Comparison of ENCODE assay signal across 10 cellular contexts in the genomic region with DNA sequence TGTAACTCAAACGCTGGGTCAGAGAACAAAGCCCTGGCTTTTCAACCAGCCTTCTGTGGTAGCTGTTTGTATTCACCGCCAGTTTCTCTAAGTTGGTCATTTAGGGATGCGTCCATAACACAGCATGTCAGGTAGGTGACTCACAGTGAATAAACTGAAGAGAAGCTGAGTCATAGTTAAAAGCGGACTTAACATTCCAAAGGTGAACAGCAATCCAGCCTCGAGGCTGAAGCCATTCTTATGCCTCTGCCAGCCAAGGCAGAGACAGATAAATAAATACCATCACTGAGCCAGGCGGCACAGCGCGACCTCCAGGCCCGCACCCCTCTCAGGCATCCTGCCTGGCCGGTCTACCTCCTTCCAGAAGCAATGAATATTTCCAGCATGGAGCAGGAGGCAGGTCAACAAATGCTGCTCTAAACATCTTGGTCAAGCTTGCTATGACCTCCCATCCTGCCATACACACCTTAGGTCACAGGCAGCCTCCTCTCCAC. TPM values are rescaled to one million over a fixed set of nuclear protein-coding genes. Genes with fewer than 3 reads are reported as not detected.
A peak's percentile ranks its signal among the peaks of the same experiment; 100 is the strongest.
DNase-seq lines count a peak whose midpoint lies in the region; ATAC-seq lines count a peak whose summit lies in the region.
"Had no signal": no experiment of that assay in that cellular context is flagged by ENCODE, and none has a peak within 500 bp of the region (broad histone marks: within the 10 kb centered on the region; RNA-seq: fewer than 3 reads in every experiment).

No MANE protein-coding gene starts in this region.

- no peaks in the 10 kb centered on the region for H3K36me3 ChIP-seq in BLaER1 treated with 17β-estradiol and CSF1 and Interleukin-3, amounts not matched to agents 10 nM and 100 nM

- H4K20me1 ChIP-seq in BLaER1 treated with 17β-estradiol and CSF1 and Interleukin-3, amounts not matched to agents 10 nM and 100 nM = no peaks in the 10 kb centered on the region

- no peaks in the 10 kb centered on the region for H3K9me3 ChIP-seq in BLaER1 treated with 17β-estradiol and CSF1 and Interleukin-3, amounts not matched to agents 10 nM and 100 nM (replicated peaks in 1 of 11)

- peaks cover 0 to 19% (median 0%) of the 10 kb centered on the region in 11 experiments; a peak in 4 of 22 replicates for H3K27me3 ChIP-seq in BLaER1 treated with 17β-estradiol and CSF1 and Interleukin-3, amounts not matched to agents 10 nM and 100 nM

- peak overlapping the region in 6 of 11 experiments; percentile 56 to 76 (median 70); a peak in 7 of 22 replicates for H3K4me2 ChIP-seq in BLaER1 treated with 17β-estradiol and CSF1 and Interleukin-3, amounts not matched to agents 10 nM and 100 nM

- H3K4me3 ChIP-seq in BLaER1 treated with 17β-estradiol and CSF1 and Interleukin-3, amounts not matched to agents 10 nM and 100 nM = no peak overlapping the region

- no peak overlapping the region for H3K9ac ChIP-seq in BLaER1 treated with 17β-estradiol and CSF1 and Interleukin-3, amounts not matched to agents 10 nM and 100 nM

- ATAC-seq in GM18520 (IDR thresholded peaks at IDR 0.05; ENCODE audit: unreplicated experiment) = no peak

- peaks cover 13 to 70% (median 42%) of the 10 kb centered on the region in 10 experiments; a peak in 18 of 20 replicates for H3K4me1 ChIP-seq in BLaER1 treated with 17β-estradiol and CSF1 and Interleukin-3, amounts not matched to agents 10 nM and 100 nM

- peak; percentile 97 for DNase-seq in NCI-H226
- peak; percentile 95 for DNase-seq in epithelial cell of prostate (ENCODE audit: low read depth, low spot score)
- DNase-seq in non-pigmented ciliary epithelial cell (ENCODE audit: low read depth) = peak; percentile 70
- DNase-seq in SK-N-DZ (ENCODE audit: low spot score) = no peak
- no peak for DNase-seq in HUDEP-2 (lab: John Stamatoyannopoulos, UW; ENCODE audit: unreplicated experiment in 76 of 76)
- DNase-seq in globus pallidus (ENCODE audit: low spot score) = no peak
- DNase-seq: activated naive CD4-positive, alpha-beta T cell treated with anti-CD3 and anti-CD28 coated beads, Interleukin-2, amount 50 U/mL, for 16 hours; stimulated activated naive CD4-positive, alpha-beta T cell treated with Interleukin-2 at 50 U/mL for 16 hours had no signal

- H3K27ac ChIP-seq in BLaER1 treated with 17β-estradiol and CSF1 and Interleukin-3, amounts not matched to agents 10 nM and 100 nM = no peak overlapping the region
- H3K27ac ChIP-seq in epithelial cell of prostate = peak overlapping the region; percentile 76

RNA-seq across cellular contexts. Expression of a gene that starts 12.4 kb away (rescaled TPM):
- polyA plus RNA-seq in SK-N-DZ (2014; cell fraction: cytosol; rRNA removed) = 27.9 and 32.2 TPM in 2 replicates
- 8.1 and 11.4 TPM in 2 replicates for polyA plus RNA-seq in SK-N-DZ (2014; cell fraction: nucleus; rRNA removed)

Comparison
In these comparisons a context has a peak if more than half of its experiments do, and no peak if none do; other contexts are left out.
1. DNase-seq: peak in NCI-H226 (single experiment), epithelial cell of prostate (single experiment) and non-pigmented ciliary epithelial cell (single experiment); none in SK-N-DZ (single experiment), HUDEP-2 (0 of 76) and globus pallidus (single experiment).